ENCODE assay signal across 7 cellular contexts in genomic region chr9:119827126-119827525, GRCh38.
"Had no signal": no experiment of that assay in that cellular context is flagged by ENCODE, and none has a peak within 500 bp of the region (broad histone marks: within the 10 kb centered on the region; RNA-seq: fewer than 3 reads in every experiment).

No MANE protein-coding gene starts in this region.

- DNase-seq: GOT3, H7, HFFc6, KBM-7 had no signal

- H3K9me3 ChIP-seq: HAP-1 had no signal

- H3K27ac Mint-ChIP-seq: HFFc6, IgD-negative memory B cell had no signal

- H3K4me3 ChIP-seq: HAP-1 had no signal

- H3K9me3 Mint-ChIP-seq: IgD-negative memory B cell had no signal

- H3K27ac ChIP-seq: HL-60 had no signal

- H3K4me1 Mint-ChIP-seq: IgD-negative memory B cell had no signal

- H3K36me3 ChIP-seq: HAP-1 had no signal

- H3K36me3 Mint-ChIP-seq: IgD-negative memory B cell had no signal

- H3K4me3 Mint-ChIP-seq: HFFc6, IgD-negative memory B cell had no signal

- H3K4me1 ChIP-seq: HAP-1 had no signal
